ENCODE assay signal across 11 cellular contexts in genomic region chr16:1992475-1993292, GRCh38. TPM values are rescaled to one million over a fixed set of nuclear protein-coding genes. Genes with fewer than 3 reads are reported as not detected.
DNase-seq lines count a peak whose midpoint lies in the region; ATAC-seq and TF ChIP-seq lines count a peak whose summit lies in the region.
"Had no signal": no experiment of that assay in that cellular context is flagged by ENCODE, and none has a peak within 500 bp of the region (broad histone marks: within the 10 kb centered on the region; RNA-seq: fewer than 3 reads in every experiment).

No MANE protein-coding gene starts in this region.

- peaks cover 0 to 34% of the 10 kb centered on the region in 2 donors for H3K4me1 Mint-ChIP-seq in natural killer cell

- H3K36me3 ChIP-seq in HEK293 (ENCODE audit: control insufficient read depth in 2 of 2, insufficient read depth in 1 of 2, low read length in 2 of 2), result peaks cover 0 to 11% of the 10 kb centered on the region in 2 experiments; a peak in 2 of 3 replicates

- POLR2A ChIA-PET in HEK293 (lab: Yijun Ruan, JAX), result interaction anchor here (0.9 to 1.3 kb wide), 2 partner anchors 28 to 163 kb away, joined by 5 to 7 read pairs; partner anchors contain the start of genes RPS2 and TRAF7

- peak overlapping the region; percentile 78 for H3K27ac ChIP-seq in 22Rv1
- H3K27ac ChIP-seq in HEK293 (ENCODE audit: extremely low read depth, low read depth, low read length), result no peak overlapping the region
- peak overlapping the region in 3 of 59 donors; percentile 9 to 53 (median 29) for H3K27ac ChIP-seq in dorsolateral prefrontal cortex

- peak overlapping the region; percentile 84 to 85 for H3K27ac Mint-ChIP-seq in natural killer cell

- no peak for TF ChIP-seq POLR2A in GM18505 (IDR thresholded peaks at IDR 0.05; ENCODE audit: borderline replicate concordance, extremely low read depth, insufficient read depth, insufficient read length)

- H3K36me3 Mint-ChIP-seq in natural killer cell, result no peaks in the 10 kb centered on the region

- H3K4me1 ChIP-seq in HEK293 (ENCODE audit: control insufficient read depth, insufficient read depth, low read length), result peaks cover 3% of the 10 kb centered on the region

- no peak overlapping the region for H3K4me3 Mint-ChIP-seq in natural killer cell

- no peak for ATAC-seq in natural killer cell
- ATAC-seq in GM18505 (IDR thresholded peaks at IDR 0.05; ENCODE audit: unreplicated experiment), result no peak

- DNase-seq in dorsolateral prefrontal cortex (no peak), natural killer cell (no peak), SKM-1 (lab: John Stamatoyannopoulos, UW; ENCODE audit: unreplicated experiment) (no peak)
- DNase-seq in activated effector memory CD4-positive, alpha-beta T cell treated with anti-CD3 and anti-CD28 coated beads, Interleukin-2, amount 50 U/mL, for 16 hours, result no peak
- no peak for DNase-seq in effector CD4-positive, alpha-beta T cell
- DNase-seq: GDM1 had no signal

- TF ChIP-seq CTCF in 22Rv1 (IDR thresholded peaks at IDR 0.05), result no peak
- no peak for TF ChIP-seq CTCF in HEK293 (tag by site-specific recombination; IDR thresholded peaks at IDR 0.05)
- peak in 1 of 56 donors; percentile 12 for TF ChIP-seq CTCF in dorsolateral prefrontal cortex (IDR thresholded peaks at IDR 0.05 in 54 of 56, conservative IDR thresholded peaks at IDR 0.05 in 2 of 56; ENCODE audit: low read depth in 1 of 56, partially characterized antibody in 56 of 56)
- no peak for TF ChIP-seq CTCF in natural killer cell (IDR thresholded peaks at IDR 0.05)

- H3K4me3 ChIP-seq in HEK293 (ENCODE audit: low read depth, low read length), result no peak overlapping the region
- H3K4me3 ChIP-seq in dorsolateral prefrontal cortex, result peak overlapping the region in 55 of 59 donors; percentile 12 to 73 (median 61)

- peaks cover 0 to 18% (median 4%) of the 10 kb centered on the region in 45 donors for H3K27me3 ChIP-seq in dorsolateral prefrontal cortex

- H3K27me3 Mint-ChIP-seq in natural killer cell (ENCODE audit: low read depth in 2 of 2), result peaks cover 0 to 2% of the 10 kb centered on the region in 2 donors

- no peaks in the 10 kb centered on the region for H3K9me3 Mint-ChIP-seq in natural killer cell
- H3K9me3 Mint-ChIP-seq: activated T-cell treated with anti-CD3 and anti-CD28 coated beads, Interleukin-2, amount 50 U/mL, for 4 hours had no signal

- CTCF ChIA-PET in HEK293 (lab: Yijun Ruan, JAX), result interaction anchor here (3.8 kb wide), 1 partner anchor 11 kb away, joined by 39 read pairs; no protein-coding TSS in a partner anchor

- intact Hi-C loops in dorsolateral prefrontal cortex (cut with DNase I), result no loop called here
- intact Hi-C loops in natural killer cell (cut with micrococcal nuclease), result no loop called here

- no peaks in the 10 kb centered on the region for H3K9me3 ChIP-seq in HEK293 (ENCODE audit: control insufficient read depth, insufficient read depth, low read depth, low read length)

TF ChIP-seq in HEK293, 187 proteins besides CTCF, POLR2A, EP300 and RAD21:
- TF ChIP-seq BCL11B (tag by site-specific recombination; IDR thresholded peaks at IDR 0.05; ENCODE audit: low read depth) (peak; percentile 56; the same call in 1 of the 2 replicates), HIC1 (tag by site-specific recombination; IDR thresholded peaks at IDR 0.05) (peak; percentile 71; the same call in 1 of the 2 replicates), REST (tag by site-specific recombination; IDR thresholded peaks at IDR 0.05) (no peak), ZNF211 (tag by site-specific recombination; IDR thresholded peaks at IDR 0.05; ENCODE audit: low read depth) (no peak)

RNA-seq across cellular contexts. Expression of gene SYNGR3, which starts 2.9 kb away (rescaled TPM):
- total RNA-seq in dorsolateral prefrontal cortex, result 100 to 1,000 TPM in 115 of 120 experiments, 10 to 100 TPM in 5; 51.9 to 210 (median 145) TPM
- total RNA-seq in natural killer cell, result 10 to 100 TPM; 10.3 to 19.3 (median 19.1) TPM

RNA-seq across cellular contexts. Expression of gene GFER, which starts 8.7 kb away (rescaled TPM):
- total RNA-seq in dorsolateral prefrontal cortex (10 to 100 TPM; 14.2 to 39.2 (median 21.8) TPM), natural killer cell (10 to 100 TPM; 23.8 to 29.5 (median 24.6) TPM)

RNA-seq across cellular contexts. Expression of gene NOXO1, which starts 11.4 kb away (rescaled TPM):
- total RNA-seq in dorsolateral prefrontal cortex (1 to 10 TPM in 99 of 120 experiments, under 1 TPM in 18, not detected in 3; 0.52 to 4.8 (median 1.7) TPM), natural killer cell (not detected)
- total RNA-seq: RPMI7951 had no signal

RNA-seq across cellular contexts. Expression of gene ZNF598, which starts 16.9 kb away (rescaled TPM):
- total RNA-seq in dorsolateral prefrontal cortex (10 to 100 TPM; 16.4 to 45.4 (median 29.2) TPM), natural killer cell (10 to 100 TPM; 56.1 to 71.6 (median 58.2) TPM)

RNA-seq across cellular contexts. Expression of gene TBL3, which starts 20.8 kb away (rescaled TPM):
- total RNA-seq in dorsolateral prefrontal cortex (10 to 100 TPM; 13.8 to 38.7 (median 23.1) TPM), natural killer cell (10 to 100 TPM; 25.1 to 28.9 (median 28.1) TPM)
